Comparison of ENCODE assay signal across 34 cellular contexts in the genomic region with DNA sequence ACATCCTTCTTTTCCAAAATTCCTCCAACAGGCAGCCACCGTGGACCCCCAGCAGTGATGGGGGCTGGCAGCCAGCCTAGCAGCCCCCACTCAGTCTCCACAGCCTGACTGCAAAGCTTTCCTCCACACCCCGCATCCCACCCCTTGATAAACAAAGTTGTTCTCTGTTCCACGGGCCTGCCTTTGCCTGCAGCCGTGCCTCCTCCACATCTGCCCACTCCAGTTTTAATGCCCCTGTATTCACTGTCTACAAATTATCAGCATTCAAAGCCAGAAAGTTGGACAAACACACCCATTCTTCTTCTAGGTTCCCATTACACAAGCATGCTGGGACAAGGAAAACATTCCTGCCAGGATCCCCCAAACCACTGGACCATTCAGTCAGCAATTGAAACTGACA. TPM values are rescaled to one million over a fixed set of nuclear protein-coding genes. Genes with fewer than 3 reads are reported as not detected.
"Had no signal": no experiment of that assay in that cellular context is flagged by ENCODE, and none has a peak within 500 bp of the region (broad histone marks: within the 10 kb centered on the region; RNA-seq: fewer than 3 reads in every experiment).

No MANE protein-coding gene starts in this region.

- H3K4me3 Mint-ChIP-seq: activated B cell treated with CpG ODN at 0.5 μM for 24 hours; activated CD4-positive, alpha-beta memory T cell treated with anti-CD3 and anti-CD28 coated beads for 36 hours; activated naive CD4-positive, alpha-beta T cell treated with anti-CD3 and anti-CD28 coated beads, Interleukin-2, amount 10 ng/mL, durations not matched to agents 7 days and 5 days; activated naive CD8-positive, alpha-beta T cell; activated naive CD8-positive, alpha-beta T cell treated with anti-CD3 and anti-CD28 coated beads, Interleukin-2, amount 50 U/mL, for 24 hours; activated T-cell treated with anti-CD3 and anti-CD28 coated beads, Interleukin-2, amount 50 U/mL, for 4 hours had no signal

- H3K27me3 ChIP-seq: brain microvascular endothelial cell had no signal

- H3K27ac ChIP-seq: brain microvascular endothelial cell, PC-9, VCaP had no signal

- H3K27me3 Mint-ChIP-seq: activated B cell treated with CpG ODN at 0.5 μM for 24 hours; activated CD4-positive, alpha-beta memory T cell treated with anti-CD3 and anti-CD28 coated beads for 36 hours; activated naive CD8-positive, alpha-beta T cell; activated naive CD8-positive, alpha-beta T cell treated with anti-CD3 and anti-CD28 coated beads, Interleukin-2, amount 50 U/mL, for 24 hours had no signal

- H3K27ac Mint-ChIP-seq: activated B cell treated with CpG ODN at 0.5 μM for 24 hours; activated CD4-positive, alpha-beta memory T cell treated with anti-CD3 and anti-CD28 coated beads for 36 hours; activated naive CD4-positive, alpha-beta T cell treated with anti-CD3 and anti-CD28 coated beads, Interleukin-2, amount 10 ng/mL, durations not matched to agents 7 days and 5 days; activated naive CD8-positive, alpha-beta T cell; activated naive CD8-positive, alpha-beta T cell treated with anti-CD3 and anti-CD28 coated beads, Interleukin-2, amount 50 U/mL, for 24 hours had no signal

- H3K9me3 Mint-ChIP-seq: activated B cell treated with CpG ODN at 0.5 μM for 24 hours; activated CD4-positive, alpha-beta memory T cell treated with anti-CD3 and anti-CD28 coated beads for 36 hours; activated naive CD4-positive, alpha-beta T cell treated with anti-CD3 and anti-CD28 coated beads, Interleukin-2, amount 10 ng/mL, durations not matched to agents 7 days and 5 days; activated naive CD8-positive, alpha-beta T cell treated with anti-CD3 and anti-CD28 coated beads, Interleukin-2, amount 50 U/mL, for 24 hours; activated T-cell treated with anti-CD3 and anti-CD28 coated beads, Interleukin-2, amount 50 U/mL, for 4 hours had no signal

- H2AFZ ChIP-seq: PC-9 had no signal

- DNase-seq: activated B cell treated with CpG ODN at 0.5 μM for 24 hours; activated CD4-positive, alpha-beta memory T cell treated with anti-CD3 and anti-CD28 coated beads for 36 hours; activated CD4-positive, alpha-beta T cell treated with anti-CD3 and anti-CD28 coated beads for 4 hours; activated CD4-positive, alpha-beta T cell treated with anti-CD3 and anti-CD28 coated beads, Interleukin-2, amount 50 U/mL, for 1 hour; activated CD4-positive, CD25-positive, alpha-beta regulatory T cell treated with anti-CD3 and anti-CD28 coated beads, Interleukin-2, amount 50 U/mL, for 72 hours; activated CD8-positive, alpha-beta memory T cell treated with anti-CD3 and anti-CD28 coated beads, Interleukin-2, amount 50 U/mL, for 4 hours; activated effector memory CD4-positive, alpha-beta T cell treated with Interleukin-2 at 50 U/mL for 16 hours; activated naive CD4-positive, alpha-beta T cell treated with anti-CD3 and anti-CD28 coated beads, Interleukin-2, amount 10 ng/mL, durations not matched to agents 7 days and 5 days; activated naive CD8-positive, alpha-beta T cell treated with anti-CD3 and anti-CD28 coated beads, Interleukin-2, amount 50 U/mL, for 24 hours; activated T-cell treated with anti-CD3 and anti-CD28 coated beads for 4 hours; activated T-cell treated with anti-CD3 and anti-CD28 coated beads, Interleukin-2, amount 50 U/mL, for 4 hours; anterior cingulate cortex; brain microvascular endothelial cell; central memory CD4-positive, alpha-beta T cell; KG1; NCI-H1092 treated with DMSO at 0.1 percent for 48 hours; NCI-H1417 treated with DMSO at 0.1 percent for 48 hours; NCI-H187 treated with DMSO at 0.1 percent for 48 hours; NCI-H2081; NCI-H2171 treated with DMSO at 0.1 percent for 48 hours; NCI-H2227 treated with DMSO at 0.1 percent for 48 hours; NCI-H446; NCI-H510A treated with DMSO at 0.1 percent for 48 hours; NCI-H526 treated with DMSO at 0.1 percent for 48 hours; NCI-H774; PC-9; Right ventricle myocardium superior; SW 1271; T-helper 1 cell; T-helper 2 cell; T-helper 9 cell had no signal

- H3K36me3 ChIP-seq: brain microvascular endothelial cell had no signal

- H3K4me1 Mint-ChIP-seq: activated B cell treated with CpG ODN at 0.5 μM for 24 hours; activated naive CD4-positive, alpha-beta T cell treated with anti-CD3 and anti-CD28 coated beads, Interleukin-2, amount 10 ng/mL, durations not matched to agents 7 days and 5 days; activated naive CD8-positive, alpha-beta T cell treated with anti-CD3 and anti-CD28 coated beads, Interleukin-2, amount 50 U/mL, for 24 hours had no signal

- H3K4me2 ChIP-seq: PC-9 had no signal

- H3K36me3 Mint-ChIP-seq: activated CD4-positive, alpha-beta memory T cell treated with anti-CD3 and anti-CD28 coated beads for 36 hours; activated naive CD4-positive, alpha-beta T cell treated with anti-CD3 and anti-CD28 coated beads, Interleukin-2, amount 10 ng/mL, durations not matched to agents 7 days and 5 days; activated naive CD8-positive, alpha-beta T cell had no signal

- H3K4me3 ChIP-seq: PC-9 had no signal

- ATAC-seq: activated naive CD8-positive, alpha-beta T cell treated with anti-CD3 and anti-CD28 coated beads, Interleukin-2, amount 50 U/mL, for 24 hours; activated T-cell treated with anti-CD3 and anti-CD28 coated beads, Interleukin-2, amount 50 U/mL, for 4 hours had no signal

RNA-seq across cellular contexts. Expression of gene NR5A1, which starts 23.0 kb away (rescaled TPM):
- total RNA-seq: activated B cell treated with CpG ODN at 0.5 μM for 24 hours; activated CD4-positive, alpha-beta memory T cell treated with anti-CD3 and anti-CD28 coated beads for 36 hours; LHCN-M2; Right ventricle myocardium superior had no signal
